ENCODE assay signal across 1 cellular context in genomic region chr5:132499440-132500243, GRCh38.
TF ChIP-seq lines count a peak whose summit lies in the region.

No MANE protein-coding gene starts in this region.

TF ChIP-seq in IMR-90, 13 proteins besides CTCF, POLR2A, EP300 and RAD21 (continued from another document):
- TF ChIP-seq USF2 (IDR thresholded peaks at IDR 0.05; ENCODE audit: low read depth, low read length) (no peak), MXI1 (IDR thresholded peaks at IDR 0.05; ENCODE audit: borderline replicate concordance, low read depth, low read length) (no peak)
